ENCODE assay signal across 22 cellular contexts in the genomic region with DNA sequence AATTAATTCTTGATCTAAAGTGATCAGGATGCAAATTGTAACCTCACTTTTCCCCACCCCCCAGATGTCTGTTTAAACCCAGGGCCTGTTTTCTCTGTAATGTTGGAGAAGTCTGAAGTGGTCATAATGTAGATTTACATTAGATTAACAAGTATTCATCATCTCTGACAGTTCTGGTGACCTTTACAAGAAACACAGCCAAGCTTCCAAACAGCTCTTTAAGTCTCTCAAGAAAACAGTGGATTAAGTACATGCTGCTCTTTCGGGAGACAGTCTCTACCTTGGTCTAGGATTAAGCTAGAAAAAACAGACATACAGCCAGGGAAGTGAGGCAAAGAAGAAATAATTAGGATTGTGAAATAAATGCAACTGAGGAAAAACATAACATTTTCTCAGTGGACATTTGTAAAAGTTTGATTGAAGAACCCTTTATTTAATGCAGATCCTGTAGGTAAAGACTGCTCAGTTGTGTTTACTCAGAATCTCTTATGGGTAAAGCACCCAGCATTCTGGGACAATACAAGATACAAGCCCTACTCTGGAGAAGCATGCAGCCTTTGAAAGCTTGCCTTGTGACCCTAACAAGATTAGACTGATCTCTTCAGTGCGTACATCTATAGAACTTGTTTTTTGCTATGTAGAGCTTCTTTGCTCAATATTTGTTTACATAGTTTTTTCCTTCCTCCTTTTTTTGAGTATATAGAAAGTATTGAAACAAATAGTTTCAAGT.
DNase-seq lines count a peak whose midpoint lies in the region; ATAC-seq and TF ChIP-seq lines count a peak whose summit lies in the region.
"Had no signal": no experiment of that assay in that cellular context is flagged by ENCODE, and none has a peak within 500 bp of the region (broad histone marks: within the 10 kb centered on the region; RNA-seq: fewer than 3 reads in every experiment).

No MANE protein-coding gene starts in this region.

- TF ChIP-seq CTCF in GM23338 (conservative IDR thresholded peaks at IDR 0.05; ENCODE audit: low read depth in 2 of 2) (no peak), PC-3 (conservative IDR thresholded peaks at IDR 0.05; ENCODE audit: low read depth, low read length) (no peak), fibroblast of villous mesenchyme (IDR thresholded peaks at IDR 0.05; ENCODE audit: insufficient read depth, low read depth, low read length) (no peak), neutrophil (IDR thresholded peaks at IDR 0.05) (no peak), hepatocyte (IDR thresholded peaks at IDR 0.05; ENCODE audit: poor library complexity) (no peak)

- H3K4me2 ChIP-seq in GM23338 = no peak overlapping the region
- H3K4me2 ChIP-seq in PC-3 (ENCODE audit: low read length) = no peak overlapping the region
- H3K4me2 ChIP-seq in hepatocyte = no peak overlapping the region
- H3K4me2 ChIP-seq: BLaER1 treated with 17β-estradiol and CSF1 and Interleukin-3, amounts not matched to agents 10 nM and 100 nM had no signal

- CTCF ChIA-PET in PC-3 (lab: Charles Lee) = no interaction called here

- H3K4me1 Mint-ChIP-seq in GM23338 = peaks cover 2% of the 10 kb centered on the region; the same call in 1 of the 3 replicates
- no peaks in the 10 kb centered on the region for H3K4me1 Mint-ChIP-seq in activated T-cell treated with anti-CD3 and anti-CD28 coated beads, Interleukin-2, amount 50 U/mL, for 24 hours (ENCODE audit: low read depth)
- H3K4me1 Mint-ChIP-seq: activated T-helper 17 cell treated with anti-CD3 and anti-CD28 coated beads, Interleukin-2, amount 50 U/mL, for 72 hours had no signal

- H3K79me2 ChIP-seq in GM23338 (replicated peaks; ENCODE audit: insufficient read depth) = peaks cover 7% of the 10 kb centered on the region; the same call in 1 of the 2 replicates
- no peaks in the 10 kb centered on the region for H3K79me2 ChIP-seq in PC-3 (ENCODE audit: low read length)
- no peaks in the 10 kb centered on the region for H3K79me2 ChIP-seq in hepatocyte

- H3F3A ChIP-seq in GM23338 (replicated peaks; ENCODE audit: low read depth) (no peaks in the 10 kb centered on the region), PC-3 (ENCODE audit: low read length, unreplicated experiment) (no peaks in the 10 kb centered on the region)

- H3K4me3 Mint-ChIP-seq in GM23338 = no peak overlapping the region
- no peak overlapping the region for H3K4me3 Mint-ChIP-seq in activated T-cell treated with anti-CD3 and anti-CD28 coated beads, Interleukin-2, amount 50 U/mL, for 24 hours
- H3K4me3 Mint-ChIP-seq: activated naive CD8-positive, alpha-beta T cell; activated T-helper 17 cell treated with anti-CD3 and anti-CD28 coated beads, Interleukin-2, amount 50 U/mL, for 72 hours; T-helper 2 cell treated with Interferon-gamma antibody and Interleukin-4, amounts not matched to agents 5 μg/mL and 100 μg/mL, for 36 hours had no signal

- no peaks in the 10 kb centered on the region for H3K9me3 Mint-ChIP-seq in GM23338
- no peaks in the 10 kb centered on the region for H3K9me3 Mint-ChIP-seq in activated T-cell treated with anti-CD3 and anti-CD28 coated beads, Interleukin-2, amount 50 U/mL, for 24 hours
- H3K9me3 Mint-ChIP-seq: activated T-helper 17 cell treated with anti-CD3 and anti-CD28 coated beads, Interleukin-2, amount 50 U/mL, for 72 hours; T-helper 2 cell treated with Interferon-gamma antibody and Interleukin-4, amounts not matched to agents 5 μg/mL and 100 μg/mL, for 36 hours had no signal

- H3K27me3 ChIP-seq in GM23338 (ENCODE audit: insufficient read depth) (no peaks in the 10 kb centered on the region), PC-3 (ENCODE audit: low read length) (no peaks in the 10 kb centered on the region), neutrophil (no peaks in the 10 kb centered on the region), hepatocyte (no peaks in the 10 kb centered on the region)
- H3K27me3 ChIP-seq: BLaER1 treated with 17β-estradiol and CSF1 and Interleukin-3, amounts not matched to agents 10 nM and 100 nM; suprapubic skin had no signal

- H3K4me1 ChIP-seq in GM23338 (ENCODE audit: insufficient read depth) (no peaks in the 10 kb centered on the region), PC-3 (ENCODE audit: insufficient read depth, low read length) (peaks cover 14% of the 10 kb centered on the region), neutrophil (ENCODE audit: control insufficient read depth in 1 of 2, insufficient read depth in 1 of 2, low read depth in 1 of 2, low read length in 1 of 2) (peaks cover 12 to 21% of the 10 kb centered on the region in 2 experiments), hepatocyte (ENCODE audit: insufficient read depth) (no peaks in the 10 kb centered on the region)
- H3K4me1 ChIP-seq: suprapubic skin had no signal

- ATAC-seq in GM23338 (no peak), PC-3 (peak; percentile 38), GM19351 (IDR thresholded peaks at IDR 0.05; ENCODE audit: unreplicated experiment) (no peak)
- ATAC-seq: activated T-helper 17 cell treated with anti-CD3 and anti-CD28 coated beads, Interleukin-2, amount 50 U/mL, for 72 hours had no signal

- H3K36me3 Mint-ChIP-seq in GM23338 (ENCODE audit: low read depth) = peaks cover 63% of the 10 kb centered on the region
- peaks cover 18% of the 10 kb centered on the region for H3K36me3 Mint-ChIP-seq in activated T-cell treated with anti-CD3 and anti-CD28 coated beads, Interleukin-2, amount 50 U/mL, for 24 hours (ENCODE audit: low read depth)

- WGBS in hepatocyte (ENCODE audit: low lambda C conversion rate, missing lambda C conversion rate) = 29% methylated on average over 2 of the region's 2 CpGs

- H3K9me2 ChIP-seq in GM23338 (ENCODE audit: insufficient read depth) (no peaks in the 10 kb centered on the region), PC-3 (replicated peaks; ENCODE audit: low read length) (no peaks in the 10 kb centered on the region), hepatocyte (replicated peaks; ENCODE audit: insufficient read depth) (no peaks in the 10 kb centered on the region)

- H3K9me3 ChIP-seq in PC-3 (ENCODE audit: low read length) (no peaks in the 10 kb centered on the region), neutrophil (no peaks in the 10 kb centered on the region), hepatocyte (ENCODE audit: low read depth) (no peaks in the 10 kb centered on the region)
- H3K9me3 ChIP-seq: BLaER1 treated with 17β-estradiol and CSF1 and Interleukin-3, amounts not matched to agents 10 nM and 100 nM; suprapubic skin had no signal

- no TSS peak for BruUV-seq in PC-3 (replicated peaks; lab: Mats Ljungman, UMichigan)

- no peak overlapping the region for H3K4me3 ChIP-seq in GM23338
- no peak overlapping the region for H3K4me3 ChIP-seq in PC-3 (ENCODE audit: low read length)
- no peak overlapping the region for H3K4me3 ChIP-seq in fibroblast of villous mesenchyme (ENCODE audit: low read depth, low read length)
- H3K4me3 ChIP-seq in neutrophil (ENCODE audit: low read depth in 1 of 2, low read length in 1 of 2) = peak overlapping the region; percentile 46 to 55
- H3K4me3 ChIP-seq in hepatocyte = no peak overlapping the region
- H3K4me3 ChIP-seq: BLaER1 treated with 17β-estradiol and CSF1 and Interleukin-3, amounts not matched to agents 10 nM and 100 nM; suprapubic skin had no signal

- no peak for DNase-seq in GM23338 (ENCODE audit: low spot score)
- DNase-seq in PC-3 = no peak
- peak; percentile 47 for DNase-seq in fibroblast of villous mesenchyme (ENCODE audit: low read depth)
- no peak for DNase-seq in activated T-cell treated with anti-CD3 and anti-CD28 coated beads, Interleukin-2, amount 50 U/mL, for 24 hours
- DNase-seq in hepatocyte (ENCODE audit: low spot score) = no peak
- DNase-seq: activated CD4-positive, alpha-beta T cell treated with anti-CD3 and anti-CD28 coated beads, Interleukin-2, amount 50 U/mL, for 1 hour; COR-L47; DMS79 treated with DMSO at 0.1 percent for 48 hours; effector CD4-positive, alpha-beta T cell; H7; Karpas-422; NCI-H2171 treated with DMSO at 0.1 percent for 48 hours; NCI-H526 treated with DMSO at 0.1 percent for 48 hours; RPMI8226 had no signal

- H3K9ac ChIP-seq in PC-3 (ENCODE audit: low read length) = no peak overlapping the region
- H3K9ac ChIP-seq: BLaER1 treated with 17β-estradiol and CSF1 and Interleukin-3, amounts not matched to agents 10 nM and 100 nM had no signal

- H3K36me3 ChIP-seq in GM23338 (ENCODE audit: insufficient read depth) (peaks cover 11% of the 10 kb centered on the region; the same call in 1 of the 2 replicates), PC-3 (ENCODE audit: low read depth, low read length) (0 out of 2 replicates have a peak, but pooled peaks cover 4% of the 10 kb centered on the region), neutrophil (peaks cover 8% of the 10 kb centered on the region), hepatocyte (replicated peaks; ENCODE audit: insufficient read depth, low read depth) (no peaks in the 10 kb centered on the region)

- H2AFZ ChIP-seq in GM23338 (no peak overlapping the region), PC-3 (ENCODE audit: low read length) (no peak overlapping the region), hepatocyte (no peak overlapping the region)

- H3K27ac ChIP-seq in GM23338 (ENCODE audit: low read depth) (no peak overlapping the region), PC-3 (ENCODE audit: low read length) (no peak overlapping the region), neutrophil (peak overlapping the region; percentile 80), hepatocyte (no peak overlapping the region)
- H3K27ac ChIP-seq: BLaER1 treated with 17β-estradiol and CSF1 and Interleukin-3, amounts not matched to agents 10 nM and 100 nM; suprapubic skin; VCaP had no signal

- H4K20me1 ChIP-seq in GM23338 (replicated peaks; ENCODE audit: insufficient read depth) (no peaks in the 10 kb centered on the region), PC-3 (ENCODE audit: low read length) (no peaks in the 10 kb centered on the region), hepatocyte (ENCODE audit: insufficient read depth, poor library complexity, severe bottlenecking) (no peaks in the 10 kb centered on the region)
- H4K20me1 ChIP-seq: BLaER1 treated with 17β-estradiol and CSF1 and Interleukin-3, amounts not matched to agents 10 nM and 100 nM had no signal

- intact Hi-C loops in PC-3 (cut with micrococcal nuclease) = no loop called here

- peak overlapping the region; percentile 62; the same call in 1 of the 2 replicates for H3K27ac Mint-ChIP-seq in GM23338
- no peak overlapping the region for H3K27ac Mint-ChIP-seq in activated T-cell treated with anti-CD3 and anti-CD28 coated beads, Interleukin-2, amount 50 U/mL, for 24 hours
- H3K27ac Mint-ChIP-seq: activated naive CD8-positive, alpha-beta T cell; activated T-helper 17 cell treated with anti-CD3 and anti-CD28 coated beads, Interleukin-2, amount 50 U/mL, for 72 hours; T-helper 2 cell treated with Interferon-gamma antibody and Interleukin-4, amounts not matched to agents 5 μg/mL and 100 μg/mL, for 36 hours had no signal

- H3K27me3 Mint-ChIP-seq in GM23338 (ENCODE audit: insufficient read depth, low read depth, poor library complexity) = peaks cover 3% of the 10 kb centered on the region
- H3K27me3 Mint-ChIP-seq in activated T-cell treated with anti-CD3 and anti-CD28 coated beads, Interleukin-2, amount 50 U/mL, for 24 hours = no peaks in the 10 kb centered on the region
- H3K27me3 Mint-ChIP-seq: activated naive CD8-positive, alpha-beta T cell; activated T-helper 17 cell treated with anti-CD3 and anti-CD28 coated beads, Interleukin-2, amount 50 U/mL, for 72 hours had no signal

- POLR2A ChIA-PET in PC-3 (lab: Charles Lee; ENCODE audit: unreplicated experiment) = no interaction called here

TF ChIP-seq in GM23338, 12 proteins besides CTCF, POLR2A, EP300 and RAD21 (continues in another document):
- TF ChIP-seq EZH2 (IDR thresholded peaks at IDR 0.05; ENCODE audit: low read depth, unreplicated experiment) = no peak

Comparison
In these comparisons a context has a peak if more than half of its experiments do, and no peak if none do; other contexts are left out.
1. H3K4me3 ChIP-seq: peak in neutrophil (2 of 2); none in GM23338 (single experiment), PC-3 (single experiment), fibroblast of villous mesenchyme (single experiment) and hepatocyte (single experiment).